Comparison of ENCODE assay signal across 30 cellular contexts in genomic region chr2:47179325-47179724, GRCh38. TPM values are rescaled to one million over a fixed set of nuclear protein-coding genes. Genes with fewer than 3 reads are reported as not detected.
DNase-seq lines count a peak whose midpoint lies in the region; ATAC-seq, FAIRE-seq and TF ChIP-seq lines count a peak whose summit lies in the region.
"Had no signal": no experiment of that assay in that cellular context is flagged by ENCODE, and none has a peak within 500 bp of the region (broad histone marks: within the 10 kb centered on the region; RNA-seq: fewer than 3 reads in every experiment).

No MANE protein-coding gene starts in this region.

- peaks cover 23% of the 10 kb centered on the region for H3K4me1 Mint-ChIP-seq in astrocyte (ENCODE audit: low read depth, unreplicated experiment)

- peaks cover 13% of the 10 kb centered on the region for H3K4me1 ChIP-seq in astrocyte (ENCODE audit: insufficient read depth, low read length)
- H3K4me1 ChIP-seq in neutrophil (ENCODE audit: control insufficient read depth in 1 of 2, insufficient read depth in 1 of 2, low read depth in 1 of 2, low read length in 1 of 2) = peaks cover 42 to 44% of the 10 kb centered on the region in 2 experiments
- H3K4me1 ChIP-seq: Peyer's patch had no signal

- H3K79me2 ChIP-seq in astrocyte (ENCODE audit: insufficient read depth, low read length) = peaks cover 25% of the 10 kb centered on the region

- H3K9me3 ChIP-seq in astrocyte (ENCODE audit: insufficient read depth, low read depth, low read length) (no peaks in the 10 kb centered on the region), neutrophil (no peaks in the 10 kb centered on the region)
- H3K9me3 ChIP-seq: BE2C, Peyer's patch had no signal

- DNase-seq in NCI-H2227 (lab: John Stamatoyannopoulos, UW; ENCODE audit: unreplicated experiment) (peak; percentile 15), NCI-H2227 treated with DMSO at 0.1 percent for 48 hours (lab: John Stamatoyannopoulos, UW) (no peak), NB4 (ENCODE audit: low read depth) (peak; percentile 65), astrocyte (ENCODE audit: low read depth) (no peak), NCI-H1930 (lab: John Stamatoyannopoulos, UW) (no peak)
- DNase-seq: activated CD4-positive, alpha-beta T cell treated with anti-CD3 and anti-CD28 coated beads, Interleukin-2, amount 10 ng/mL, durations not matched to agents 24 days and 14 days; activated CD8-positive, alpha-beta memory T cell treated with anti-CD3 and anti-CD28 coated beads, Interleukin-2, amount 50 U/mL, for 4 hours; BE2C; DMS 273 treated with DMSO at 0.1 percent for 48 hours; dorsolateral prefrontal cortex; foreskin fibroblast; natural killer cell; NCI-H1092 treated with DMSO at 0.1 percent for 48 hours; NCI-H2107; NCI-H526 treated with DMSO at 0.1 percent for 48 hours; Peyer's patch; stimulated activated CD4-positive, alpha-beta T cell treated with anti-CD3 and anti-CD28 coated beads, Interleukin-4, amount 100 ng/mL, for 1 hour had no signal

- H3K27me3 ChIP-seq in astrocyte (ENCODE audit: insufficient read depth, low read length) (no peaks in the 10 kb centered on the region), neutrophil (no peaks in the 10 kb centered on the region)
- H3K27me3 ChIP-seq: BE2C, dorsolateral prefrontal cortex, Peyer's patch had no signal

- ATAC-seq in GM21723 (IDR thresholded peaks at IDR 0.05; ENCODE audit: unreplicated experiment) = no peak
- no peak for ATAC-seq in HG03460 (IDR thresholded peaks at IDR 0.05; ENCODE audit: unreplicated experiment)
- ATAC-seq: HCT116, natural killer cell, SK-N-SH treated with all-trans-retinoic acid at 6 μM for 48 hours had no signal

- peak overlapping the region; percentile 30 for H3K27ac Mint-ChIP-seq in astrocyte (ENCODE audit: unreplicated experiment)
- H3K27ac Mint-ChIP-seq: activated CD4-positive, alpha-beta T cell treated with anti-CD3 and anti-CD28 coated beads, Interleukin-2, amount 10 ng/mL, durations not matched to agents 24 days and 14 days; progenitor cell of endocrine pancreas had no signal

- H3K9ac ChIP-seq in astrocyte (ENCODE audit: low read length) = no peak overlapping the region

- no peak for TF ChIP-seq POLR2A in NB4 (IDR thresholded peaks at IDR 0.05; ENCODE audit: extremely low read depth, insufficient read length)

- no peak for FAIRE-seq in astrocyte (lab: Jason Lieb, UNC)
- FAIRE-seq: G401.6, keratinocyte, TTC549 had no signal

- no peak overlapping the region for H2AFZ ChIP-seq in astrocyte (ENCODE audit: low read depth, low read length)

- H3K9me3 Mint-ChIP-seq in astrocyte (ENCODE audit: unreplicated experiment) = no peaks in the 10 kb centered on the region
- H3K9me3 Mint-ChIP-seq: activated CD4-positive, alpha-beta T cell treated with anti-CD3 and anti-CD28 coated beads, Interleukin-2, amount 10 ng/mL, durations not matched to agents 24 days and 14 days; natural killer cell had no signal

- H4K20me1 ChIP-seq in astrocyte (ENCODE audit: insufficient read depth, low read length) = peaks cover 16% of the 10 kb centered on the region

- no peak overlapping the region for H3K4me3 Mint-ChIP-seq in astrocyte (ENCODE audit: unreplicated experiment)
- H3K4me3 Mint-ChIP-seq: activated CD4-positive, alpha-beta T cell treated with anti-CD3 and anti-CD28 coated beads, Interleukin-2, amount 10 ng/mL, durations not matched to agents 24 days and 14 days; natural killer cell had no signal

- TF ChIP-seq CTCF in NB4 (IDR thresholded peaks at IDR 0.05; ENCODE audit: low read depth, low read length) (no peak), astrocyte (IDR thresholded peaks at IDR 0.05; ENCODE audit: insufficient read depth, low read depth, low read length) (no peak), neutrophil (IDR thresholded peaks at IDR 0.05) (no peak)

- H3K27ac ChIP-seq in astrocyte (ENCODE audit: low read depth, low read length) = no peak overlapping the region
- peak overlapping the region; percentile 98 for H3K27ac ChIP-seq in neutrophil
- H3K27ac ChIP-seq: 22Rv1, epithelial cell of prostate, Peyer's patch had no signal

- no peak overlapping the region for H3K4me2 ChIP-seq in astrocyte (ENCODE audit: low read length)

- peaks cover 5% of the 10 kb centered on the region for H3K36me3 Mint-ChIP-seq in astrocyte (ENCODE audit: low read depth, unreplicated experiment)
- H3K36me3 Mint-ChIP-seq: natural killer cell had no signal

- H3K36me3 ChIP-seq in astrocyte (ENCODE audit: insufficient read depth, low read length) (no peaks in the 10 kb centered on the region), neutrophil (no peaks in the 10 kb centered on the region)
- H3K36me3 ChIP-seq: Peyer's patch had no signal

- H3K4me3 ChIP-seq in NB4 (ENCODE audit: low read depth, low read length) = no peak overlapping the region
- H3K4me3 ChIP-seq in astrocyte (ENCODE audit: insufficient read depth, low read depth, low read length) = no peak overlapping the region
- H3K4me3 ChIP-seq in neutrophil (ENCODE audit: low read depth in 1 of 2, low read length in 1 of 2) = peak overlapping the region; percentile 38 to 41
- H3K4me3 ChIP-seq: dorsolateral prefrontal cortex, Peyer's patch had no signal

- no peaks in the 10 kb centered on the region for H3K27me3 Mint-ChIP-seq in astrocyte (ENCODE audit: low read depth, unreplicated experiment)

RNA-seq across cellular contexts. Expression of gene CALM2, which starts 3.0 kb away (rescaled TPM):
- 749 and 839 TPM in 2 replicates for total RNA-seq in astrocyte

RNA-seq across cellular contexts. Expression of gene STPG4, which starts 24.2 kb away (rescaled TPM):
- 0.55 and 0.64 TPM in 2 replicates for total RNA-seq in astrocyte
- total RNA-seq: skeletal muscle tissue, ureter had no signal

Comparison
In these comparisons a context has a peak if more than half of its experiments do, and no peak if none do; other contexts are left out.
1. DNase-seq: peak in NCI-H2227 (single experiment) and NB4 (single experiment); none in NCI-H2227 treated with DMSO at 0.1 percent for 48 hours (single experiment), astrocyte (single experiment) and NCI-H1930 (0 of 2).
2. H3K4me3 ChIP-seq: peak in neutrophil (2 of 2); none in NB4 (single experiment) and astrocyte (single experiment).